In the genomic region with DNA sequence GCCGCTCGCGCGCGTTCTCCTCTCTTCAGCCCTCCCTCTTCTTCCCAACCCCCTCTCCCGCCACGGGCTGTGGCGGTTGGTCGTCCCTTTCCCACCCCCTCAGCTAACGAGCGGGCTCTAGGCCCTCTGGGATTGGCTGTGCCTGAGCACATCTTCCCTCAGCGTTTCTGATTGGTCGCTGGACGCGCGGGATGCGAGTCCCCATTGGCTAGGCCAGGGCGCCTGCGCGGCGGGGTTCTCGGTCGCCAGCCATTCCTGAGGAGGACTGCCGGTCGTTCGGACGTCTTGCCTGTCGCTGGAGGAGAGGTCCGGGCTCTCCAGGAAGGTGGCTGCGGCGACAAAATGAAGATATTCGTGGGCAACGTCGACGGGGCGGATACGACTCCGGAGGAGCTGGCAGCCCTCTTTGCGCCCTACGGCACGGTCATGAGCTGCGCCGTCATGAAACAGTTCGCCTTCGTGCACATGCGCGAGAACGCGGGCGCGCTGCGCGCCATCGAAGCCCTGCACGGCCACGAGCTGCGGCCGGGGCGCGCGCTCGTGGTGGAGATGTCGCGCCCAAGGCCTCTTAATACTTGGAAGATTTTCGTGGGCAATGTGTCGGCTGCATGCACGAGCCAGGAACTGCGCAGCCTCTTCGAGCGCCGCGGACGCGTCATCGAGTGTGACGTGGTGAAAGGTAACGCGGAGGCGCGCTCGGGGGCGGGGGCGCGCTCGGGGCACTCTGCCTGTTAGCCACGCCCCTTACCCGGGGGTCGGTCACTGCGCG, we compare ENCODE assay signal across 8 cellular contexts. TPM values are rescaled to one million over a fixed set of nuclear protein-coding genes. Genes with fewer than 3 reads are reported as not detected.
A peak's percentile ranks its signal among the peaks of the same experiment; 100 is the strongest.
DNase-seq lines count a peak whose midpoint lies in the region; ATAC-seq, FAIRE-seq and TF ChIP-seq lines count a peak whose summit lies in the region.

A gene with protein sequence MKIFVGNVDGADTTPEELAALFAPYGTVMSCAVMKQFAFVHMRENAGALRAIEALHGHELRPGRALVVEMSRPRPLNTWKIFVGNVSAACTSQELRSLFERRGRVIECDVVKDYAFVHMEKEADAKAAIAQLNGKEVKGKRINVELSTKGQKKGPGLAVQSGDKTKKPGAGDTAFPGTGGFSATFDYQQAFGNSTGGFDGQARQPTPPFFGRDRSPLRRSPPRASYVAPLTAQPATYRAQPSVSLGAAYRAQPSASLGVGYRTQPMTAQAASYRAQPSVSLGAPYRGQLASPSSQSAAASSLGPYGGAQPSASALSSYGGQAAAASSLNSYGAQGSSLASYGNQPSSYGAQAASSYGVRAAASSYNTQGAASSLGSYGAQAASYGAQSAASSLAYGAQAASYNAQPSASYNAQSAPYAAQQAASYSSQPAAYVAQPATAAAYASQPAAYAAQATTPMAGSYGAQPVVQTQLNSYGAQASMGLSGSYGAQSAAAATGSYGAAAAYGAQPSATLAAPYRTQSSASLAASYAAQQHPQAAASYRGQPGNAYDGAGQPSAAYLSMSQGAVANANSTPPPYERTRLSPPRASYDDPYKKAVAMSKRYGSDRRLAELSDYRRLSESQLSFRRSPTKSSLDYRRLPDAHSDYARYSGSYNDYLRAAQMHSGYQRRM (plus strand): TSS at position 252 of the 769 bp plus-strand sequence. CDS start 91 bp downstream, at position 343.

- FAIRE-seq in GM12891 (lab: Jason Lieb, UNC) = peak; percentile 93

- H3K27me3 Mint-ChIP-seq in T-cell (no peaks in the 10 kb centered on the region), type B pancreatic cell (no peaks in the 10 kb centered on the region)

- intact Hi-C loops in cardiac septum (cut with DNase I) = loop anchor here (1.0 kb wide), 2 partner anchors 22 to 62 kb away; a partner anchor contains a TSS

- ATAC-seq in HG02840 (IDR thresholded peaks at IDR 0.05; ENCODE audit: low FRiP score, unreplicated experiment) (peak; percentile 84), T-cell (replicated peaks in 1 of 4) (peak; percentile 85 to 94 (median 93))

- peak within 1 kb of the TSS; percentile 82 for H3K27ac ChIP-seq in adipose tissue (ENCODE audit: low read depth, low read length)

- H3K4me1 Mint-ChIP-seq in T-cell (peaks cover 44 to 50% (median 49%) of the 10 kb centered on the region in 3 donors), type B pancreatic cell (ENCODE audit: unreplicated experiment) (peaks cover 29% of the 10 kb centered on the region)

- H3K36me3 Mint-ChIP-seq in T-cell = peaks cover 20% of the 10 kb centered on the region
- H3K36me3 Mint-ChIP-seq in type B pancreatic cell = peaks cover 29% of the 10 kb centered on the region

- TF ChIP-seq CTCF in type B pancreatic cell (conservative IDR thresholded peaks at IDR 0.05) = no peak

- 0% methylated on average over 90 of the region's 90 CpGs for WGBS in adipose tissue, 3 donors

- CTCF ChIA-PET in T-cell (lab: Charles Lee) = interaction anchor here (0.6 to 1.5 kb wide), 7 partner anchors 20 to 72 kb away, joined by 3 to 12 read pairs (median 5); a partner anchor contains a TSS

- peak; percentile 98 for TF ChIP-seq POLR2A in GM12891 (IDR thresholded peaks at IDR 0.05; ENCODE audit: low read depth, low read length)

- POLR2A ChIA-PET in T-cell (lab: Charles Lee) = interaction anchor here (0.5 to 6.0 kb wide), 16 partner anchors 11 to 1029 kb away, joined by 3 to 165 read pairs (median 5); a partner anchor contains a TSS

- H3K27ac Mint-ChIP-seq in T-cell (peak within 1 kb of the TSS; percentile 98), type B pancreatic cell (peak within 1 kb of the TSS; percentile 99)

- H3K9me3 Mint-ChIP-seq in T-cell (no peaks in the 10 kb centered on the region), type B pancreatic cell (no peaks in the 10 kb centered on the region)

- DNase-seq in GM12891 (ENCODE audit: insufficient read length, low spot score) (peak; percentile 99), NCI-H1436 treated with DMSO at 0.1 percent for 48 hours (lab: John Stamatoyannopoulos, UW) (peak; percentile 94), T-cell (peak; percentile 95 to 99 (median 98)), cardiac septum (ENCODE audit: low spot score) (peak; percentile 99), pons (ENCODE audit: low spot score) (peak; percentile 99), type B pancreatic cell (ENCODE audit: extremely low spot score, unreplicated experiment) (peak; percentile 99)

- peak within 1 kb of the TSS; percentile 97 to 99 (median 98) for H3K4me3 Mint-ChIP-seq in T-cell
- H3K4me3 Mint-ChIP-seq in type B pancreatic cell = peak within 1 kb of the TSS; percentile 98

TF ChIP-seq in GM12891, 5 proteins besides CTCF, POLR2A, EP300 and RAD21:
- peak; percentile 16; the same call in 1 of the 2 replicates for TF ChIP-seq POU2F2 (IDR thresholded peaks at IDR 0.05; ENCODE audit: low read depth, low read length)
- TF ChIP-seq PAX5 (IDR thresholded peaks at IDR 0.05; ENCODE audit: insufficient read depth, low read length, severe bottlenecking) = no peak
- TF ChIP-seq TAF1 (IDR thresholded peaks at IDR 0.05; ENCODE audit: low read depth, low read length) = peak; percentile 98
- no peak for TF ChIP-seq SPI1 (IDR thresholded peaks at IDR 0.05; ENCODE audit: low read depth, low read length)
- peak; percentile 99 for TF ChIP-seq POLR2AphosphoS5 (IDR thresholded peaks at IDR 0.05; ENCODE audit: low read depth, low read length)

RNA-seq across cellular contexts. Expression of the gene that starts here (rescaled TPM):
- polyA plus RNA-seq in GM12891 (2012; ENCODE audit: low read depth, missing spikeins) = 47.4 TPM
- total RNA-seq in T-cell = 100 to 1,000 TPM; 176 to 382 (median 191) TPM
- 10 to 100 TPM; 21.1 to 35.3 (median 33.4) TPM for polyA plus RNA-seq in adipose tissue
- 35.2 TPM for total RNA-seq in cardiac septum
- total RNA-seq in type B pancreatic cell (ENCODE audit: low replicate concordance) = 106 and 128 TPM in 2 replicates

Comparison
In these comparisons a context has a peak if more than half of its experiments do, and no peak if none do; other contexts are left out.
1. Peak in every context shown above with its lines: DNase-seq, ATAC-seq and H3K27ac ChIP-seq.